Comparison of ENCODE assay signal across 26 cellular contexts in genomic region chr4:81528200-81528599, GRCh38. TPM values are rescaled to one million over a fixed set of nuclear protein-coding genes. Genes with fewer than 3 reads are reported as not detected.
"Had no signal": no experiment of that assay in that cellular context is flagged by ENCODE, and none has a peak within 500 bp of the region (broad histone marks: within the 10 kb centered on the region; RNA-seq: fewer than 3 reads in every experiment).

No MANE protein-coding gene starts in this region.

- H3K4me1 ChIP-seq: parathyroid adenoma, psoas muscle, right lobe of liver had no signal

- ATAC-seq: left lobe of liver; mucosa of descending colon; naive thymus-derived CD4-positive, alpha-beta T cell; psoas muscle; right lobe of liver; stimulated activated memory B cell treated with anti-CD40 and anti-IgM and Interleukin-4, amounts not matched to agents 10 μg/mL and 1 μg/mL and 100 μg/mL, for 72 hours; stimulated activated naive CD8-positive, alpha-beta T cell treated with anti-CD3 and anti-CD28 coated beads, Interleukin-15, amount 100 ng/mL, for 72 hours had no signal

- H3K4me3 ChIP-seq: heart right ventricle, hepatocyte, lung, mucosa of descending colon, psoas muscle, right lobe of liver, smooth muscle cell, transverse colon, upper lobe of left lung had no signal

- DNase-seq: heart right ventricle; islet precursor cell; left cardiac atrium; midbrain; naive thymus-derived CD4-positive, alpha-beta T cell; occipital lobe; psoas muscle; right lobe of liver; stimulated activated CD4-positive, alpha-beta T cell treated with anti-CD3 and anti-CD28 coated beads, Interleukin-1b, Interleukin-23, amount 100 ng/mL, for 48 hours; stimulated activated CD4-positive, alpha-beta T cell treated with anti-CD3 and anti-CD28 coated beads, Interleukin-2, amount 100 ng/mL, for 48 hours; stimulated activated CD4-positive, alpha-beta T cell treated with anti-CD3 and anti-CD28 coated beads, Interleukin-4, amount 100 ng/mL, for 4 hours; stimulated activated CD8-positive, alpha-beta memory T cell treated with anti-CD3 and anti-CD28 coated beads, Interleukin-4, amount 100 ng/mL, for 48 hours; stimulated activated naive CD4-positive, alpha-beta T cell treated with Interleukin-2 at 50 U/mL for 16 hours; stimulated activated naive CD8-positive, alpha-beta T cell treated with anti-CD3 and anti-CD28 coated beads, Interleukin-15, amount 100 ng/mL, for 72 hours; substantia nigra; transverse colon; upper lobe of left lung had no signal

- H3K4me1 Mint-ChIP-seq: naive thymus-derived CD4-positive, alpha-beta T cell; stimulated activated naive CD8-positive, alpha-beta T cell treated with anti-CD3 and anti-CD28 coated beads, Interleukin-15, amount 100 ng/mL, for 72 hours had no signal

- H3K27ac Mint-ChIP-seq: naive thymus-derived CD4-positive, alpha-beta T cell; stimulated activated memory B cell treated with anti-CD40 and anti-IgM and Interleukin-4, amounts not matched to agents 10 μg/mL and 1 μg/mL and 100 μg/mL, for 72 hours; stimulated activated naive CD8-positive, alpha-beta T cell treated with anti-CD3 and anti-CD28 coated beads, Interleukin-15, amount 100 ng/mL, for 72 hours had no signal

- H3K4me3 Mint-ChIP-seq: naive thymus-derived CD4-positive, alpha-beta T cell; natural killer cell treated with Interleukin-12 subunit alpha and Interleukin-12 subunit beta and Interleukin-15 and Interleukin-18, amount 100 ng/mL, for 72 hours; stimulated activated memory B cell treated with anti-CD40 and anti-IgM and Interleukin-4, amounts not matched to agents 10 μg/mL and 1 μg/mL and 100 μg/mL, for 72 hours; stimulated activated naive CD8-positive, alpha-beta T cell treated with anti-CD3 and anti-CD28 coated beads, Interleukin-15, amount 100 ng/mL, for 72 hours had no signal

- H3K27ac ChIP-seq: heart right ventricle, hepatocyte, parathyroid adenoma, psoas muscle, right lobe of liver, transverse colon, upper lobe of left lung had no signal

- H3K27me3 ChIP-seq: heart right ventricle, hepatocyte, right lobe of liver, transverse colon, upper lobe of left lung had no signal

- H3K9me3 Mint-ChIP-seq: natural killer cell treated with Interleukin-12 subunit alpha and Interleukin-12 subunit beta and Interleukin-15 and Interleukin-18, amount 100 ng/mL, for 72 hours had no signal

- H3K79me2 ChIP-seq: hepatocyte, parathyroid adenoma had no signal

- H3K27me3 Mint-ChIP-seq: naive thymus-derived CD4-positive, alpha-beta T cell; stimulated activated memory B cell treated with anti-CD40 and anti-IgM and Interleukin-4, amounts not matched to agents 10 μg/mL and 1 μg/mL and 100 μg/mL, for 72 hours; stimulated activated naive CD8-positive, alpha-beta T cell treated with anti-CD3 and anti-CD28 coated beads, Interleukin-15, amount 100 ng/mL, for 72 hours had no signal

- H3K4me2 ChIP-seq: hepatocyte, smooth muscle cell had no signal

- H3K36me3 ChIP-seq: heart right ventricle, right lobe of liver, transverse colon, upper lobe of left lung had no signal

- H3K9ac ChIP-seq: parathyroid adenoma had no signal

- H3K9me3 ChIP-seq: psoas muscle, right lobe of liver, transverse colon had no signal

RNA-seq across cellular contexts. Expression of gene RASGEF1B, which starts 56.5 kb away (rescaled TPM):
- total RNA-seq: myocyte had no signal
